ENCODE assay signal across 8 cellular contexts in genomic region chr19:4471400-4472173, GRCh38. TPM values are rescaled to one million over a fixed set of nuclear protein-coding genes. Genes with fewer than 3 reads are reported as not detected.
A peak's percentile ranks its signal among the peaks of the same experiment; 100 is the strongest.
DNase-seq lines count a peak whose midpoint lies in the region; ATAC-seq and TF ChIP-seq lines count a peak whose summit lies in the region.

No MANE protein-coding gene starts in this region.

- no peaks in the 10 kb centered on the region for H3K27me3 Mint-ChIP-seq in activated T-helper 17 cell treated with anti-CD3 and anti-CD28 coated beads, Interleukin-2, amount 50 U/mL, for 72 hours
- H3K27me3 Mint-ChIP-seq in natural killer cell (ENCODE audit: low read depth in 2 of 2): no peaks in the 10 kb centered on the region

- H3K4me1 Mint-ChIP-seq in activated T-helper 17 cell treated with anti-CD3 and anti-CD28 coated beads, Interleukin-2, amount 50 U/mL, for 72 hours: no peaks in the 10 kb centered on the region
- peaks cover 20 to 25% of the 10 kb centered on the region in 2 donors for H3K4me1 Mint-ChIP-seq in natural killer cell

- no peak overlapping the region for H3K4me3 Mint-ChIP-seq in activated T-helper 17 cell treated with anti-CD3 and anti-CD28 coated beads, Interleukin-2, amount 50 U/mL, for 72 hours
- no peak overlapping the region for H3K4me3 Mint-ChIP-seq in natural killer cell

- H3K4me3 ChIP-seq in LNCaP clone FGC (ENCODE audit: low read depth, low read length): peak overlapping the region; percentile 64
- peak overlapping the region; percentile 69 for H3K4me3 ChIP-seq in fibroblast of the aortic adventitia (ENCODE audit: low read depth, low read length)

- ATAC-seq in activated T-helper 17 cell treated with anti-CD3 and anti-CD28 coated beads, Interleukin-2, amount 50 U/mL, for 72 hours (replicated peaks): peak; percentile 91
- peak; percentile 82 to 93 (median 82) for ATAC-seq in natural killer cell

- DNase-seq in Daoy (ENCODE audit: low read depth) (peak; percentile 100), H4 (ENCODE audit: low spot score) (peak; percentile 100), LNCaP clone FGC (ENCODE audit: low read depth) (peak; percentile 100), RPMI7951 (ENCODE audit: low read depth) (peak; percentile 100), fibroblast of the aortic adventitia (ENCODE audit: low read depth) (peak; percentile 100), natural killer cell (peak; percentile 95)
- peak; percentile 88 to 100 (median 98) for DNase-seq in stimulated activated naive CD4-positive, alpha-beta T cell (lab: John Stamatoyannopoulos, UW)

- intact Hi-C loops in natural killer cell (cut with micrococcal nuclease): loop anchor here (1.0 kb wide), 3 partner anchors 14 to 224 kb away; partner anchors contain the start of genes CHAF1A, UBXN6 and YJU2

- peaks cover 5% of the 10 kb centered on the region for H3K36me3 Mint-ChIP-seq in activated T-helper 17 cell treated with anti-CD3 and anti-CD28 coated beads, Interleukin-2, amount 50 U/mL, for 72 hours (ENCODE audit: low read depth)
- H3K36me3 Mint-ChIP-seq in natural killer cell: no peaks in the 10 kb centered on the region

- H3K9me3 Mint-ChIP-seq in activated T-helper 17 cell treated with anti-CD3 and anti-CD28 coated beads, Interleukin-2, amount 50 U/mL, for 72 hours: no peaks in the 10 kb centered on the region
- no peaks in the 10 kb centered on the region for H3K9me3 Mint-ChIP-seq in natural killer cell

- no peak for TF ChIP-seq CTCF in LNCaP clone FGC (IDR thresholded peaks at IDR 0.05; ENCODE audit: control insufficient read depth, extremely low read depth, insufficient read depth)
- no peak for TF ChIP-seq CTCF in fibroblast of the aortic adventitia (IDR thresholded peaks at IDR 0.05; ENCODE audit: insufficient read depth, low read length)
- TF ChIP-seq CTCF in natural killer cell (IDR thresholded peaks at IDR 0.05): no peak

- no peak overlapping the region for H3K27ac Mint-ChIP-seq in activated T-helper 17 cell treated with anti-CD3 and anti-CD28 coated beads, Interleukin-2, amount 50 U/mL, for 72 hours
- no peak overlapping the region for H3K27ac Mint-ChIP-seq in natural killer cell

RNA-seq across cellular contexts. Expression of gene HDGFL2, which starts 0.5 kb away (rescaled TPM):
- total RNA-seq in Daoy (2014; rRNA removed; shearing (Covaris generic)): 57.4 and 79.1 TPM in 2 replicates
- total RNA-seq in H4 (2014; rRNA removed; shearing (Covaris generic)): 22.0 and 34.2 TPM in 2 replicates
- 41.9 and 60.5 TPM in 2 replicates for total RNA-seq in RPMI7951 (2014; rRNA removed; shearing (Covaris generic))
- total RNA-seq in activated T-helper 17 cell treated with anti-CD3 and anti-CD28 coated beads, Interleukin-2, amount 50 U/mL, for 72 hours: 10 to 100 TPM; 30.7 to 39.3 TPM
- 41.0 and 69.4 TPM in 2 replicates for total RNA-seq in fibroblast of the aortic adventitia (ENCODE audit: low replicate concordance)
- total RNA-seq in natural killer cell: 10 to 100 TPM; 28.7 to 43.6 (median 29.8) TPM

RNA-seq across cellular contexts. Expression of gene UBXN6, which starts 14.0 kb away (rescaled TPM):
- total RNA-seq in Daoy (2014; rRNA removed; shearing (Covaris generic)): 57.9 and 72.7 TPM in 2 replicates
- 90.1 and 114 TPM in 2 replicates for total RNA-seq in H4 (2014; rRNA removed; shearing (Covaris generic))
- total RNA-seq in RPMI7951 (2014; rRNA removed; shearing (Covaris generic)): 44.5 and 101 TPM in 2 replicates
- total RNA-seq in activated T-helper 17 cell treated with anti-CD3 and anti-CD28 coated beads, Interleukin-2, amount 50 U/mL, for 72 hours: 10 to 100 TPM; 37.4 to 40.1 TPM
- total RNA-seq in fibroblast of the aortic adventitia (ENCODE audit: low replicate concordance) (87.9 and 126 TPM in 2 replicates), natural killer cell (10 to 100 TPM; 54.3 to 67.7 (median 63.3) TPM)

RNA-seq across cellular contexts. Expression of gene PLIN4, which starts 46.7 kb away (rescaled TPM):
- total RNA-seq in Daoy (2014; rRNA removed; shearing (Covaris generic)): 0.57 and 0.69 TPM in 2 replicates
- total RNA-seq in H4 (2014; rRNA removed; shearing (Covaris generic)): 0.75 and 1.4 TPM in 2 replicates
- total RNA-seq in RPMI7951 (2014; rRNA removed; shearing (Covaris generic)): not detected in 2 replicates
- total RNA-seq in activated T-helper 17 cell treated with anti-CD3 and anti-CD28 coated beads, Interleukin-2, amount 50 U/mL, for 72 hours: under 1 TPM in 1 of 2 donors, not detected in 1; 0.05 TPM
- total RNA-seq in fibroblast of the aortic adventitia (ENCODE audit: low replicate concordance): 0.90 and 6.6 TPM in 2 replicates
- under 1 TPM in 1 of 3 donors, not detected in 2; 0.33 TPM for total RNA-seq in natural killer cell

Comparison
In these comparisons a context has a peak if more than half of its experiments do, and no peak if none do; other contexts are left out.
1. Peak in every context shown above with its lines: DNase-seq, ATAC-seq and H3K4me3 ChIP-seq.